In the genomic region with DNA sequence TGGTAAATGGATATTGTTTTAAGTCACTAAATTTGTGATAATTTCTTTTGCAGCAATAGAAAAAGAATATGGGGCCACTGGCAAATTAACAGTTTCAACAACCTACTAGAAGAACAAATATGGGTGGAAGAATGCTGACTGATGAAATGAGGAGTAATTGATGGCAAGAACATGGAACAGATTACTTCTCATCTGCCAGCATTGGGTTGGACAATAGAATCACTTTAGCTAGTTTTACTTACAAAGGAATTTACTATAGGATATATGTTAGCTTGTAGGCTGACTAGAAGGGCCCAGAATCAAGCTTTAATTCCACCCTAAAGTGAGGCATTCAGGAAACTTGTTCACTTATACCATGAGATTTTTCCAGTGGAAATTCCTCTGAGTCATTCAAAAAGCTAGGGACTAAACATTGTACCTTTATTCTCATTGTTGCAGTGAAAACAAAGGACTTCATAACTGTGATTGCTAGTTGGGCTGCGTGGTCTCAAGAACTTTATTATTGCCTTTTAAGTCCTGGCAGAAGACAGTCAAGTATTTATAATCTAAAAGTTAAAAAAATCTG, we compare ENCODE assay signal across 25 cellular contexts. TPM values are rescaled to one million over a fixed set of nuclear protein-coding genes. Genes with fewer than 3 reads are reported as not detected.
DNase-seq lines count a peak whose midpoint lies in the region; ATAC-seq, FAIRE-seq and TF ChIP-seq lines count a peak whose summit lies in the region.
"Had no signal": no experiment of that assay in that cellular context is flagged by ENCODE, and none has a peak within 500 bp of the region (broad histone marks: within the 10 kb centered on the region; RNA-seq: fewer than 3 reads in every experiment).

No MANE protein-coding gene starts in this region.

- ATAC-seq in HG03175 (IDR thresholded peaks at IDR 0.05; ENCODE audit: unreplicated experiment), result no peak
- no peak for ATAC-seq in HG02588 (IDR thresholded peaks at IDR 0.05; ENCODE audit: unreplicated experiment)
- ATAC-seq: CD8-positive, alpha-beta T cell; gastroesophageal sphincter; HCT116; left colon; upper lobe of right lung had no signal

- no peak overlapping the region for H3K4me3 Mint-ChIP-seq in astrocyte (ENCODE audit: unreplicated experiment)
- H3K4me3 Mint-ChIP-seq: activated naive CD4-positive, alpha-beta T cell treated with anti-CD3 and anti-CD28 coated beads for 36 hours; activated T-cell treated with anti-CD3 and anti-CD28 coated beads, Interleukin-2, amount 50 U/mL, for 24 hours; CD8-positive, alpha-beta T cell; nephron had no signal

- no peaks in the 10 kb centered on the region for H3K36me3 Mint-ChIP-seq in astrocyte (ENCODE audit: low read depth, unreplicated experiment)
- H3K36me3 Mint-ChIP-seq: CD8-positive, alpha-beta T cell had no signal

- DNase-seq in HCEC 1CT (peak; percentile 13), astrocyte (ENCODE audit: low read depth) (peak; percentile 44), fibroblast of peridontal ligament (ENCODE audit: extremely low read depth) (peak; percentile 65), non-pigmented ciliary epithelial cell (ENCODE audit: low read depth) (peak; percentile 15), epidermal melanocyte (ENCODE audit: insufficient read length, low spot score) (no peak)
- DNase-seq in activated CD4-positive, alpha-beta T cell treated with anti-CD3 and anti-CD28 coated beads, Interleukin-2, amount 50 U/mL, for 48 hours, result no peak
- DNase-seq: activated naive CD4-positive, alpha-beta T cell treated with anti-CD3 and anti-CD28 coated beads for 36 hours; activated T-cell treated with anti-CD3 and anti-CD28 coated beads, Interleukin-2, amount 50 U/mL, for 24 hours; aorta; CD8-positive, alpha-beta T cell; DMS79; left colon; NCI-H1105 treated with DMSO at 0.1 percent for 48 hours; NCI-H2081 treated with DMSO at 0.1 percent for 48 hours; NCI-H510A treated with DMSO at 0.1 percent for 48 hours; spleen; stimulated activated CD4-positive, alpha-beta T cell treated with anti-CD3 and anti-CD28 coated beads, Interleukin-4, amount 100 ng/mL, for 4 hours; T-helper 9 cell; upper lobe of right lung had no signal

- H3K4me1 Mint-ChIP-seq in astrocyte (ENCODE audit: low read depth, unreplicated experiment), result peaks cover 13% of the 10 kb centered on the region
- H3K4me1 Mint-ChIP-seq: nephron had no signal

- no peaks in the 10 kb centered on the region for H3K9me3 Mint-ChIP-seq in astrocyte (ENCODE audit: unreplicated experiment)
- H3K9me3 Mint-ChIP-seq: nephron had no signal

- H2AFZ ChIP-seq in astrocyte (ENCODE audit: low read depth, low read length), result peak overlapping the region; percentile 14

- H3K36me3 ChIP-seq in astrocyte (ENCODE audit: insufficient read depth, low read length), result no peaks in the 10 kb centered on the region
- H3K36me3 ChIP-seq: gastroesophageal sphincter, prostate gland, spleen, upper lobe of right lung had no signal

- H3K27me3 Mint-ChIP-seq in astrocyte (ENCODE audit: low read depth, unreplicated experiment), result no peaks in the 10 kb centered on the region

- H4K20me1 ChIP-seq in astrocyte (ENCODE audit: insufficient read depth, low read length), result no peaks in the 10 kb centered on the region

- peak overlapping the region; percentile 23 for H3K27ac Mint-ChIP-seq in astrocyte (ENCODE audit: unreplicated experiment)
- H3K27ac Mint-ChIP-seq: activated naive CD4-positive, alpha-beta T cell treated with anti-CD3 and anti-CD28 coated beads for 36 hours; activated T-cell treated with anti-CD3 and anti-CD28 coated beads, Interleukin-2, amount 50 U/mL, for 24 hours; CD8-positive, alpha-beta T cell; nephron had no signal

- TF ChIP-seq CTCF in astrocyte (IDR thresholded peaks at IDR 0.05; ENCODE audit: insufficient read depth, low read depth, low read length), result no peak

- H3K9me3 ChIP-seq in astrocyte (ENCODE audit: insufficient read depth, low read depth, low read length), result no peaks in the 10 kb centered on the region
- H3K9me3 ChIP-seq: prostate gland, upper lobe of right lung had no signal

- no peak overlapping the region for H3K9ac ChIP-seq in astrocyte (ENCODE audit: low read length)

- FAIRE-seq in astrocyte (lab: Jason Lieb, UNC), result no peak

- H3K4me3 ChIP-seq in astrocyte (ENCODE audit: insufficient read depth, low read depth, low read length), result no peak overlapping the region
- H3K4me3 ChIP-seq: gastroesophageal sphincter, prostate gland, spleen, upper lobe of right lung had no signal

- peaks cover 12% of the 10 kb centered on the region for H3K4me1 ChIP-seq in astrocyte (ENCODE audit: insufficient read depth, low read length)
- H3K4me1 ChIP-seq: prostate gland, upper lobe of right lung had no signal

- no peak overlapping the region for H3K27ac ChIP-seq in astrocyte (ENCODE audit: low read depth, low read length)
- H3K27ac ChIP-seq: gastroesophageal sphincter, prostate gland, spleen, upper lobe of right lung had no signal

- H3K4me2 ChIP-seq in astrocyte (ENCODE audit: low read length), result peak overlapping the region; percentile 20

- H3K27me3 ChIP-seq in astrocyte (ENCODE audit: insufficient read depth, low read length), result no peaks in the 10 kb centered on the region
- H3K27me3 ChIP-seq: gastroesophageal sphincter, upper lobe of right lung had no signal

- H3K79me2 ChIP-seq in astrocyte (ENCODE audit: insufficient read depth, low read length), result no peaks in the 10 kb centered on the region

RNA-seq across cellular contexts. Expression of a gene that starts 5.0 kb away (rescaled TPM):
- not detected in 2 replicates for total RNA-seq in astrocyte
- total RNA-seq: activated naive CD4-positive, alpha-beta T cell treated with anti-CD3 and anti-CD28 coated beads for 36 hours; aorta; CD8-positive, alpha-beta T cell; gastroesophageal sphincter; left colon; spleen; upper lobe of right lung had no signal

Comparison
In these comparisons a context has a peak if more than half of its experiments do, and no peak if none do; other contexts are left out.
1. DNase-seq: peak in HCEC 1CT (single experiment), astrocyte (single experiment), fibroblast of peridontal ligament (single experiment) and non-pigmented ciliary epithelial cell (single experiment); none in epidermal melanocyte (single experiment) and activated CD4-positive, alpha-beta T cell treated with anti-CD3 and anti-CD28 coated beads, Interleukin-2, amount 50 U/mL, for 48 hours (0 of 2).